8 cellular contexts compared by ENCODE assay signal in the genomic region with DNA sequence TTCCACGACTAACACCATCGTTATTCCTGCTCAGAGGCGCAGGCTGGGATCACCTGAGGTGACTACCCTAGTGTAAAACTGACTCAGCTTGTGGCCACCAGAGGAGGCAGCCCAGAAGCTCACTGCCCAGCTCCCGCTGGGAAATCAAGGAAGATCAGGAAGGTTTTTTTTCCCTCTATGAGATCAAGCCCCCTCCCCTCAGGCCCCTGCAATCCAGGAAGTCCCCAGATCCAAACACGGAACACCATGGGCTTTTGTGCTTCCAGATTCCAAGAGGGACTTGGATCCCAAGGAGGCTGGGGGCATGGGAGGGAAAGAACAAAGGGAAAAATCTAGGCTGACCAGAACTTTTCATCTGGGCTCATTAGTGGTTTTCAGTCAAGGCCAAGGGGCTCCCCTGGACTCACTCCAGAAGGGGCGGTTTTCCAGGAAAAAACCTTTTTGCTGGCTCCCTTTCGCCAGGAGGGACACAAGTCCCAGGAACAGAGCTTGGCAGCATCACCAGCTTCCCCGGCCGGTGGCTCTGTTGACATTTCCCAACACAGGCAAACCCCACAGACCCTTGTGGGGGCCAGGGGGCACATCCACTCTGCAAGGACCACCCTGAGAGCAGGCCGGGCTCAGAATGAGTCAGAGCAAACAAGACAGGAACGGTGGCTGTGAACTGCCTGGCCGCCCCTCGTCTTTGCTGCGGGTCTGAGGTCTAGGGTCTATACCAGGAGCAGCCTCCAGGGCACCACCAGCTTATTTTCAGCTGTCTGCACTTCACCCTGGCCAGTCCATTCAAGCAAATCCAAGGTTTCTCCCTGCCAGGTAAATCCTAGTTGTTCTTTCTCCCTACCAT. TPM values are rescaled to one million over a fixed set of nuclear protein-coding genes. Genes with fewer than 3 reads are reported as not detected.
DNase-seq lines count a peak whose midpoint lies in the region; ATAC-seq and TF ChIP-seq lines count a peak whose summit lies in the region.

No MANE protein-coding gene starts in this region.

- peak overlapping the region; percentile 71 for H3K27ac ChIP-seq in HUES64 (ENCODE audit: low read depth, low read length)
- peak overlapping the region; percentile 92 to 99 for H3K27ac ChIP-seq in ascending aorta
- peak overlapping the region; percentile 63 for H3K27ac ChIP-seq in layer of hippocampus (ENCODE audit: low read depth, low read length)
- peak overlapping the region; percentile 87 for H3K27ac ChIP-seq in subcutaneous abdominal adipose tissue (ENCODE audit: low read depth, low read length)

- H3K9ac ChIP-seq in HUES64 (ENCODE audit: low read depth, low read length): peak overlapping the region; percentile 18; the same call in 1 of the 2 replicates
- H3K9ac ChIP-seq in subcutaneous abdominal adipose tissue (ENCODE audit: low read length in 5 of 5): peak overlapping the region in 3 of 5 donors; percentile 19 to 63 (median 43)

- H3K4me3 ChIP-seq in HUES64 (ENCODE audit: low read length) (no peak overlapping the region), ascending aorta (peak overlapping the region; percentile 51 to 54), subcutaneous abdominal adipose tissue (ENCODE audit: low read depth in 1 of 5, low read length in 5 of 5) (peak overlapping the region in 2 of 5 donors; percentile 2 to 6)

- TF ChIP-seq CTCF in ascending aorta (IDR thresholded peaks at IDR 0.05): peak in 1 of 3 experiments; percentile 25

- intact Hi-C loops in ascending aorta (cut with DNase I): no loop called here

- H3K36me3 ChIP-seq in HUES64 (ENCODE audit: insufficient read depth, low read length) (peaks cover 26% of the 10 kb centered on the region), ascending aorta (peaks cover 22 to 28% of the 10 kb centered on the region in 2 donors), subcutaneous abdominal adipose tissue (ENCODE audit: control insufficient read depth in 5 of 5, insufficient read depth in 5 of 5, low read length in 5 of 5) (peaks cover 0 to 22% (median 10%) of the 10 kb centered on the region in 5 donors)

- no peak for ATAC-seq in HG02623 (IDR thresholded peaks at IDR 0.05; ENCODE audit: unreplicated experiment)
- no peak for ATAC-seq in GM21786 (IDR thresholded peaks at IDR 0.05; ENCODE audit: unreplicated experiment)

- H3K9me3 ChIP-seq in HUES64 (ENCODE audit: insufficient read depth, low read depth, low read length): no peaks in the 10 kb centered on the region
- H3K9me3 ChIP-seq in ascending aorta: no peaks in the 10 kb centered on the region
- H3K9me3 ChIP-seq in subcutaneous abdominal adipose tissue (ENCODE audit: control insufficient read depth in 5 of 5, low read length in 5 of 5): no peaks in the 10 kb centered on the region

- peak in 1 of 2 donors; percentile 84 for DNase-seq in ascending aorta (ENCODE audit: low spot score in 2 of 2)
- DNase-seq in DMS153 (lab: John Stamatoyannopoulos, UW): no peak
- DNase-seq in NCI-H82 (lab: John Stamatoyannopoulos, UW): no peak

- no peaks in the 10 kb centered on the region for H3K27me3 ChIP-seq in HUES64 (ENCODE audit: insufficient read depth, low read length)
- H3K27me3 ChIP-seq in ascending aorta: no peaks in the 10 kb centered on the region
- no peaks in the 10 kb centered on the region for H3K27me3 ChIP-seq in layer of hippocampus (ENCODE audit: control insufficient read depth, insufficient read depth, low read length)
- no peaks in the 10 kb centered on the region for H3K27me3 ChIP-seq in subcutaneous abdominal adipose tissue (ENCODE audit: control insufficient read depth in 5 of 5, insufficient read depth in 4 of 5, low read length in 5 of 5)

- peaks cover 37% of the 10 kb centered on the region for H3K4me1 ChIP-seq in HUES64 (ENCODE audit: insufficient read depth, low read length)
- peaks cover 44 to 91% of the 10 kb centered on the region in 2 donors for H3K4me1 ChIP-seq in ascending aorta
- peaks cover 20 to 93% (median 65%) of the 10 kb centered on the region in 5 donors for H3K4me1 ChIP-seq in subcutaneous abdominal adipose tissue (ENCODE audit: control insufficient read depth in 5 of 5, insufficient read depth in 5 of 5, low read length in 5 of 5)

- WGBS in HUES64: 65% methylated on average over 14 of the region's 14 CpGs

RNA-seq across cellular contexts. Expression of gene MYH9, which starts 36.8 kb away (rescaled TPM):
- 117 TPM for polyA plus RNA-seq in HUES64 (2013, experiment 1 of 2)
- 121 TPM for polyA plus RNA-seq in HUES64 (2013, experiment 2 of 2)
- 1,114 TPM for total RNA-seq in ascending aorta
